ENCODE assay signal across 29 cellular contexts in the genomic region with DNA sequence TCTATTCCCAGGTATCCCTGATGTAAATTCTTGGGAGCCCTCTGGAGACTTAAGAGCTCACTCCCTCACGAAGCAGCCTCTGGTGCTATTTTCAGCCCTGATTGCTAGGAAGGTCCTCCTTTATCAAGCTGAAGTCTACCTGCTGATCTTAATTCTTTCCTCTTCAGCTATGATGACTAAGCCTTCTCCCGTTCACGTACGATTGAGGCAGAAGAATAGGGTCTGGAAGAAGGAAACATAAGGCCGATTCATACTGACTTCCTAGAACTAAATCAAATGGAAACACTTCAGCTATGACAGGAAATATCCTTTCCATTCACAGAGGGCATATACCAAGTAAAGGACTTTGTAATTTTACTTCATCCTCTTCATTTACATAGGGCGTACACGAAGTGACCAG.
"Had no signal": no experiment of that assay in that cellular context is flagged by ENCODE, and none has a peak within 500 bp of the region (broad histone marks: within the 10 kb centered on the region; RNA-seq: fewer than 3 reads in every experiment).

No MANE protein-coding gene starts in this region.

- H3K4me1 ChIP-seq: body of pancreas had no signal

- DNase-seq: activated B cell treated with CpG ODN at 0.5 μM for 24 hours; activated CD4-positive, alpha-beta memory T cell treated with anti-CD3 and anti-CD28 coated beads for 36 hours; activated CD4-positive, alpha-beta T cell treated with anti-CD3 and anti-CD28 coated beads for 4 hours; activated CD4-positive, alpha-beta T cell treated with anti-CD3 and anti-CD28 coated beads, Interleukin-2, amount 10 ng/mL, durations not matched to agents 24 days and 14 days; activated CD4-positive, alpha-beta T cell treated with anti-CD3 and anti-CD28 coated beads, Interleukin-2, amount 50 U/mL, for 1 hour; activated CD4-positive, alpha-beta T cell treated with anti-CD3 and anti-CD28 coated beads, Interleukin-2, amount 50 U/mL, for 4 hours; activated CD4-positive, CD25-positive, alpha-beta regulatory T cell treated with anti-CD3 and anti-CD28 coated beads, Interleukin-2, amount 50 U/mL, for 72 hours; activated CD8-positive, alpha-beta memory T cell treated with anti-CD3 and anti-CD28 coated beads, Interleukin-2, amount 50 U/mL, for 4 hours; activated CD8-positive, alpha-beta T cell treated with anti-CD3 and anti-CD28 coated beads for 36 hours; activated effector memory CD4-positive, alpha-beta T cell treated with Interleukin-2 at 50 U/mL for 16 hours; activated gamma-delta T cell; activated naive CD4-positive, alpha-beta T cell treated with anti-CD3 and anti-CD28 coated beads, Interleukin-2, amount 10 ng/mL, durations not matched to agents 7 days and 5 days; activated naive CD4-positive, alpha-beta T cell treated with Interleukin-2 at 50 U/mL for 16 hours; activated naive CD8-positive, alpha-beta T cell treated with anti-CD3 and anti-CD28 coated beads, Interleukin-2, amount 10 ng/mL, durations not matched to agents 7 days and 5 days; activated naive CD8-positive, alpha-beta T cell treated with anti-CD3 and anti-CD28 coated beads, Interleukin-2, amount 50 U/mL, for 24 hours; activated T-cell treated with anti-CD3 and anti-CD28 coated beads for 4 hours; activated T-cell treated with anti-CD3 and anti-CD28 coated beads, Interleukin-2, amount 50 U/mL, for 24 hours; activated T-cell treated with anti-CD3 and anti-CD28 coated beads, Interleukin-2, amount 50 U/mL, for 48 hours; amygdala; aorta; body of pancreas; brain microvascular endothelial cell; central memory CD4-positive, alpha-beta T cell; cerebellar nuclear complex; T-helper 1 cell; T-helper 2 cell; T-helper 9 cell had no signal

- H3K9me3 ChIP-seq: body of pancreas, breast epithelium had no signal

- H3K27ac ChIP-seq: body of pancreas, brain microvascular endothelial cell, breast epithelium, VCaP had no signal

- H3K36me3 ChIP-seq: brain microvascular endothelial cell, breast epithelium had no signal

- H3K4me3 ChIP-seq: body of pancreas, breast epithelium had no signal

- ATAC-seq: activated CD8-positive, alpha-beta T cell treated with anti-CD3 and anti-CD28 coated beads for 36 hours; activated naive CD8-positive, alpha-beta T cell treated with anti-CD3 and anti-CD28 coated beads, Interleukin-2, amount 50 U/mL, for 24 hours; body of pancreas had no signal

- H3K27me3 ChIP-seq: body of pancreas, brain microvascular endothelial cell, breast epithelium had no signal
